ENCODE assay signal across 10 cellular contexts in the genomic region with DNA sequence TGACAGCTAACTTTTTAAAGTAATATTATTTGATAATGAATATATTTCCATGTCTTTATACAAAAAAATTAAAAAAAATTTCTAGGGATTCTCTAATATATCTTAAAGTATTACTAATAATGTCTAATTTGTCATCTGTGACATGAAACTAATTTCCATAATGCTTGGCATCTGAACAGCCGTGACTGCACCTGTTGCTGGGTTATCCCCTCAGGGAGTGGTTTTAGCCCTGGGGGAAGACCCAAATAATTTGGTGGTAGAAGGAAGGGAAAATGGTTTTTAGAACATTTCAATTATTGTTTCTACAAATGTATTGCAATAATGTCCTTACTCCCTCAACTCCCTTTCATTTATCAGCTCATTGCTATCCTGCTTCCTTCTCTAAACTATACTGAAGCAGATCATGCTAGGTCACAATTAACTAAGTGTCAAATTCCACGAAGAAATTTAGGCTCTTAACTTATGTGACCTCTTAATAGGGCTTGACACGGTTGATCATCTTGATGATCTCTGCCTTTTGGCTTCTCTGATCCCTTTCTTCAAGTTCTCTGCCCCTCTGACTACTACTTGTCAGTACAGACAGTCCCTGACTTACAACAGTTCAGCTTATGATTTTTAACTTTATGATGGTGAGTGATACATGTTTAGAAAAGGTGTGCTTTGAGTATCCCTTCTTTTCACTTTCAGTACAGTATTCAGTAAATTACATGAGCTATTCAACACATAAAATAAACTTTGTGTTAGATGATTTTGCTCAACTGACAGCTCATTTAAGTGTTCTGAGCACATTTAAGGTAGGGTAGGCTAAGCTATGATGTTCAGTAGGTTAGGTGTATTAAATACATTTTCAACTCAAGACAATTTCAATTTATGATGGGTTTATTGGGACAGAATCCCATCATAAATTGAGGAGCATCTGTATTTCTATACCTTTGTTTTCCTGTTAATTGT. TPM values are rescaled to one million over a fixed set of nuclear protein-coding genes. Genes with fewer than 3 reads are reported as not detected.
DNase-seq lines count a peak whose midpoint lies in the region; ATAC-seq and TF ChIP-seq lines count a peak whose summit lies in the region.
"Had no signal": no experiment of that assay in that cellular context is flagged by ENCODE, and none has a peak within 500 bp of the region (broad histone marks: within the 10 kb centered on the region; RNA-seq: fewer than 3 reads in every experiment).

No MANE protein-coding gene starts in this region.

- H3K36me3 ChIP-seq in endodermal cell (ENCODE audit: control insufficient read depth, insufficient read depth, low read length), result no peaks in the 10 kb centered on the region
- H3K36me3 ChIP-seq: neutrophil had no signal

- peaks cover 15% of the 10 kb centered on the region for H3K27me3 Mint-ChIP-seq in endodermal cell (ENCODE audit: insufficient read depth)
- H3K27me3 Mint-ChIP-seq in activated T-helper 2 cell treated with anti-CD3 and anti-CD28 coated beads, Interferon-gamma antibody, Interleukin-2, Interleukin-4, amounts not matched to agents 10 μg/mL and 5 μg/mL and 100 μg/mL, durations not matched to agents 14 hours and 24 hours and 36 hours (ENCODE audit: low read depth), result no peaks in the 10 kb centered on the region

- no peaks in the 10 kb centered on the region for H3K9me3 Mint-ChIP-seq in endodermal cell
- no peaks in the 10 kb centered on the region for H3K9me3 Mint-ChIP-seq in activated T-helper 2 cell treated with anti-CD3 and anti-CD28 coated beads, Interferon-gamma antibody, Interleukin-2, Interleukin-4, amounts not matched to agents 10 μg/mL and 5 μg/mL and 100 μg/mL, durations not matched to agents 14 hours and 24 hours and 36 hours

- peak overlapping the region; percentile 47 for H3K4me3 ChIP-seq in endodermal cell (ENCODE audit: low read length)

- H3K27ac Mint-ChIP-seq in endodermal cell, result no peak overlapping the region
- H3K27ac Mint-ChIP-seq in activated T-helper 2 cell treated with anti-CD3 and anti-CD28 coated beads, Interferon-gamma antibody, Interleukin-2, Interleukin-4, amounts not matched to agents 10 μg/mL and 5 μg/mL and 100 μg/mL, durations not matched to agents 14 hours and 24 hours and 36 hours, result no peak overlapping the region

- H3K4me3 Mint-ChIP-seq in endodermal cell, result no peak overlapping the region
- no peak overlapping the region for H3K4me3 Mint-ChIP-seq in activated T-helper 2 cell treated with anti-CD3 and anti-CD28 coated beads, Interferon-gamma antibody, Interleukin-2, Interleukin-4, amounts not matched to agents 10 μg/mL and 5 μg/mL and 100 μg/mL, durations not matched to agents 14 hours and 24 hours and 36 hours (ENCODE audit: low read depth)

- no peaks in the 10 kb centered on the region for H3K9me3 ChIP-seq in endodermal cell (ENCODE audit: control insufficient read depth, low read length)
- H3K9me3 ChIP-seq: neutrophil had no signal

- peaks cover 31% of the 10 kb centered on the region for H3K27me3 ChIP-seq in endodermal cell (ENCODE audit: control insufficient read depth, insufficient read depth, low read length, poor library complexity, severe bottlenecking)
- H3K27me3 ChIP-seq: neutrophil had no signal

- H3K9ac ChIP-seq in endodermal cell (ENCODE audit: extremely low read depth, low read length, poor library complexity, severe bottlenecking), result no peak overlapping the region

- H3K4me1 Mint-ChIP-seq in endodermal cell, result peaks cover 15% of the 10 kb centered on the region
- peaks cover 7% of the 10 kb centered on the region for H3K4me1 Mint-ChIP-seq in activated T-helper 2 cell treated with anti-CD3 and anti-CD28 coated beads, Interferon-gamma antibody, Interleukin-2, Interleukin-4, amounts not matched to agents 10 μg/mL and 5 μg/mL and 100 μg/mL, durations not matched to agents 14 hours and 24 hours and 36 hours (ENCODE audit: low read depth)

- H3K36me3 Mint-ChIP-seq in endodermal cell (ENCODE audit: low read depth), result no peaks in the 10 kb centered on the region
- H3K36me3 Mint-ChIP-seq in activated T-helper 2 cell treated with anti-CD3 and anti-CD28 coated beads, Interferon-gamma antibody, Interleukin-2, Interleukin-4, amounts not matched to agents 10 μg/mL and 5 μg/mL and 100 μg/mL, durations not matched to agents 14 hours and 24 hours and 36 hours (ENCODE audit: low read depth), result peaks cover 31% of the 10 kb centered on the region

- DNase-seq in endodermal cell (no peak), DMS53 treated with DMSO at 0.1 percent for 48 hours (lab: John Stamatoyannopoulos, UW; ENCODE audit: unreplicated experiment) (no peak), NCI-H2107 treated with DMSO at 0.1 percent for 48 hours (lab: John Stamatoyannopoulos, UW; ENCODE audit: unreplicated experiment) (no peak)
- no peak for DNase-seq in activated T-helper 2 cell treated with anti-CD3 and anti-CD28 coated beads, Interferon-gamma antibody, Interleukin-2, Interleukin-4, amounts not matched to agents 10 μg/mL and 5 μg/mL and 100 μg/mL, durations not matched to agents 14 hours and 24 hours and 36 hours (ENCODE audit: low spot score)
- DNase-seq in activated CD4-positive, alpha-beta T cell treated with anti-CD3 and anti-CD28 coated beads for 48 hours, result no peak
- DNase-seq: MM.1S had no signal

- ATAC-seq in GM18520 (IDR thresholded peaks at IDR 0.05; ENCODE audit: unreplicated experiment) (peak; percentile 86), GM21381 (IDR thresholded peaks at IDR 0.05; ENCODE audit: unreplicated experiment) (peak; percentile 76), HG03139 (IDR thresholded peaks at IDR 0.05; ENCODE audit: unreplicated experiment) (peak; percentile 85)

- H3K4me1 ChIP-seq in endodermal cell (ENCODE audit: control insufficient read depth, insufficient read depth, low read length), result peaks cover 7% of the 10 kb centered on the region

- intact Hi-C loops in activated T-helper 2 cell treated with anti-CD3 and anti-CD28 coated beads, Interferon-gamma antibody, Interleukin-2, Interleukin-4, amounts not matched to agents 10 μg/mL and 5 μg/mL and 100 μg/mL, durations not matched to agents 14 hours and 24 hours and 36 hours (cut with micrococcal nuclease), result no loop called here

- WGBS in endodermal cell (ENCODE audit: insufficient coverage in 1 of 2, insufficient read length in 1 of 2), 2 experiments, result 68 to 84% methylated on average over 2 to 3 of the region's 3 CpGs

- no peak for TF ChIP-seq CTCF in endodermal cell (conservative IDR thresholded peaks at IDR 0.05)

- H3K27ac ChIP-seq in endodermal cell (ENCODE audit: low read depth, low read length), result no peak overlapping the region
- H3K27ac ChIP-seq: neutrophil had no signal

RNA-seq across cellular contexts. Expression of gene DPH5, which starts 26.4 kb away (rescaled TPM):
- total RNA-seq in endodermal cell, result 10 to 100 TPM; 38.7 to 40.4 TPM
- 56.0 TPM for polyA plus RNA-seq in endodermal cell (2013, experiment 1 of 2)
- polyA plus RNA-seq in endodermal cell (2013, experiment 2 of 2), result 47.3 TPM
- total RNA-seq in activated T-helper 2 cell treated with anti-CD3 and anti-CD28 coated beads, Interferon-gamma antibody, Interleukin-2, Interleukin-4, amounts not matched to agents 10 μg/mL and 5 μg/mL and 100 μg/mL, durations not matched to agents 14 hours and 24 hours and 36 hours, result 33.5 and 40.0 TPM in 2 replicates
